ENCODE assay signal across 20 cellular contexts in the genomic region with DNA sequence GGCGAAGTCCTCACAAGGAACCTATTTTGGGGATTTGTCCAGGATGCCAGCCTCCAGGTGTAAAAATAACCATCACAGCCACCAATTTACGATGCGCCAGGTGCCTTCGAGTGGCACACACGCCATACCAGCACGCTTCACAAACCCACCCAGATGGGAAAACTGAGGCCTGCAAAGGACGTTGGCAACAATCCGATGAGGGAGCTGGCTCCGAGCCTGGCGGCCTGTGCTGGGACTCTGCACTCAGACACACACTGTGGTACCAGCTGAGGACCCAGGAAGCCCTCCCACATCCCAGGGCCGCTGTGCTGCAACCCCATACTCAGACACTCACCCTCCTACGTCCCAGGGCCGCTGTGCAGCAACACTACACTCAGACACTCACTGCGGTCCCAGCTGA.
"Had no signal": no experiment of that assay in that cellular context is flagged by ENCODE, and none has a peak within 500 bp of the region (broad histone marks: within the 10 kb centered on the region; RNA-seq: fewer than 3 reads in every experiment).

No MANE protein-coding gene starts in this region.

- H3K27ac ChIP-seq: ascending aorta, brain microvascular endothelial cell, pancreas, psoas muscle, right atrium auricular region, testis had no signal

- H3K36me3 Mint-ChIP-seq: activated CD8-positive, alpha-beta memory T cell treated with anti-CD3 and anti-CD28 coated beads, Interleukin-2, amount 10 ng/mL, durations not matched to agents 7 days and 5 days; type B pancreatic cell had no signal

- H3K9me3 Mint-ChIP-seq: activated CD8-positive, alpha-beta T cell treated with anti-CD3 and anti-CD28 coated beads for 36 hours; mesothelial cell of epicardium; nephron; stimulated activated naive CD8-positive, alpha-beta T cell treated with anti-CD3 and anti-CD28 coated beads, Interleukin-15, amount 100 ng/mL, for 72 hours; type B pancreatic cell had no signal

- H3K9me3 ChIP-seq: ascending aorta, esophagus muscularis mucosa, heart left ventricle, pancreas, psoas muscle, right atrium auricular region, testis had no signal

- H3K27me3 Mint-ChIP-seq: activated CD8-positive, alpha-beta memory T cell treated with anti-CD3 and anti-CD28 coated beads, Interleukin-2, amount 10 ng/mL, durations not matched to agents 7 days and 5 days; activated CD8-positive, alpha-beta T cell treated with anti-CD3 and anti-CD28 coated beads for 36 hours; stimulated activated naive CD8-positive, alpha-beta T cell treated with anti-CD3 and anti-CD28 coated beads, Interleukin-15, amount 100 ng/mL, for 72 hours; type B pancreatic cell had no signal

- H3K4me3 ChIP-seq: ascending aorta, esophagus muscularis mucosa, heart left ventricle, pancreas, psoas muscle, right atrium auricular region, testis had no signal

- FAIRE-seq: colon, islet of Langerhans, pancreas had no signal

- H3K27ac Mint-ChIP-seq: activated CD8-positive, alpha-beta memory T cell treated with anti-CD3 and anti-CD28 coated beads, Interleukin-2, amount 10 ng/mL, durations not matched to agents 7 days and 5 days; activated CD8-positive, alpha-beta T cell treated with anti-CD3 and anti-CD28 coated beads for 36 hours; mesothelial cell of epicardium; nephron; type B pancreatic cell had no signal

- H3K27me3 ChIP-seq: ascending aorta, brain microvascular endothelial cell, esophagus muscularis mucosa, heart left ventricle, pancreas, right atrium auricular region, testis had no signal

- DNase-seq: activated CD4-positive, alpha-beta T cell treated with anti-CD3 and anti-CD28 coated beads for 48 hours; activated CD8-positive, alpha-beta memory T cell treated with anti-CD3 and anti-CD28 coated beads, Interleukin-2, amount 10 ng/mL, durations not matched to agents 7 days and 5 days; activated CD8-positive, alpha-beta T cell treated with anti-CD3 and anti-CD28 coated beads for 36 hours; activated naive CD4-positive, alpha-beta T cell; brain microvascular endothelial cell; mammary epithelial cell; psoas muscle; stimulated activated naive CD8-positive, alpha-beta T cell treated with anti-CD3 and anti-CD28 coated beads, Interleukin-15, amount 100 ng/mL, for 72 hours; testis had no signal

- H3K4me3 Mint-ChIP-seq: activated CD8-positive, alpha-beta memory T cell treated with anti-CD3 and anti-CD28 coated beads, Interleukin-2, amount 10 ng/mL, durations not matched to agents 7 days and 5 days; activated CD8-positive, alpha-beta T cell treated with anti-CD3 and anti-CD28 coated beads for 36 hours; mesothelial cell of epicardium; nephron; stimulated activated naive CD8-positive, alpha-beta T cell treated with anti-CD3 and anti-CD28 coated beads, Interleukin-15, amount 100 ng/mL, for 72 hours; type B pancreatic cell had no signal

- H3K36me3 ChIP-seq: pancreas, right atrium auricular region had no signal

- H3K4me1 ChIP-seq: pancreas had no signal

- ATAC-seq: activated CD8-positive, alpha-beta memory T cell treated with anti-CD3 and anti-CD28 coated beads, Interleukin-2, amount 10 ng/mL, durations not matched to agents 7 days and 5 days; activated CD8-positive, alpha-beta T cell treated with anti-CD3 and anti-CD28 coated beads for 36 hours; pancreas; SK-N-SH treated with all-trans-retinoic acid at 6 μM for 48 hours; stimulated activated naive CD8-positive, alpha-beta T cell treated with anti-CD3 and anti-CD28 coated beads, Interleukin-15, amount 100 ng/mL, for 72 hours had no signal
